1 cellular context compared by ENCODE assay signal in genomic region chrX:90012395-90012794, GRCh38.
"Had no signal": no experiment of that assay in that cellular context is flagged by ENCODE, and none has a peak within 500 bp of the region (broad histone marks: within the 10 kb centered on the region; RNA-seq: fewer than 3 reads in every experiment).

No MANE protein-coding gene starts in this region.

- ATAC-seq: GM12878 had no signal

- H3K4me3 ChIP-seq: GM12878 had no signal
